2 cellular contexts compared by ENCODE assay signal in the genomic region with DNA sequence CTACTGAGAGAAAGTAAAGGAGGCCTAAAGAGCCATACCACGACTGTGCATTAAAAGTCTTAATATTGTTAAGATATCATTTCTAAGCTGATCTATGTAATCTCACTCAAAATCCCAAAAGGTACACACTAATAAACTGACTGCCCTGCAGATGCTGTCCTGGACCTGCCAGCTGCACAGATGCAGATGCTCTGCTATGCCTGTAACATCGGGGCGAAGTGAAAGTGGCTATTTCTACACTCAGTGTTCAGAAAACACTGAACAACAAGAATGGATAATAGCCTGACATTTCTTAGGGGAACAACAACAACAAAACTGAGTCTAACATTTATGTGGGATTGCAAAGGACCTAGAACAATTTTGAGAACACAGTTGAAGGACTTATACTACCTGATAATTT.
TF ChIP-seq lines count a peak whose summit lies in the region.

No MANE protein-coding gene starts in this region.

TF ChIP-seq in HEK293, 187 proteins besides CTCF, POLR2A, EP300 and RAD21 (continued from another document):
- no peak for TF ChIP-seq ZNF426 (tag by site-specific recombination; IDR thresholded peaks at IDR 0.05)
- TF ChIP-seq, protein P1, sequence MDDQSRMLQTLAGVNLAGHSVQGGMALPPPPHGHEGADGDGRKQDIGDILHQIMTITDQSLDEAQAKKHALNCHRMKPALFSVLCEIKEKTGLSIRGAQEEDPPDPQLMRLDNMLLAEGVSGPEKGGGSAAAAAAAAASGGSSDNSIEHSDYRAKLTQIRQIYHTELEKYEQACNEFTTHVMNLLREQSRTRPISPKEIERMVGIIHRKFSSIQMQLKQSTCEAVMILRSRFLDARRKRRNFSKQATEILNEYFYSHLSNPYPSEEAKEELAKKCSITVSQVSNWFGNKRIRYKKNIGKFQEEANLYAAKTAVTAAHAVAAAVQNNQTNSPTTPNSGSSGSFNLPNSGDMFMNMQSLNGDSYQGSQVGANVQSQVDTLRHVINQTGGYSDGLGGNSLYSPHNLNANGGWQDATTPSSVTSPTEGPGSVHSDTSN (CRISPR knock-in tag; IDR thresholded peaks at IDR 0.05), result no peak

TF ChIP-seq in SK-N-SH treated with all-trans-retinoic acid at 6 μM for 48 hours, 23 proteins besides CTCF, POLR2A, EP300 and RAD21:
- TF ChIP-seq, protein P2, sequence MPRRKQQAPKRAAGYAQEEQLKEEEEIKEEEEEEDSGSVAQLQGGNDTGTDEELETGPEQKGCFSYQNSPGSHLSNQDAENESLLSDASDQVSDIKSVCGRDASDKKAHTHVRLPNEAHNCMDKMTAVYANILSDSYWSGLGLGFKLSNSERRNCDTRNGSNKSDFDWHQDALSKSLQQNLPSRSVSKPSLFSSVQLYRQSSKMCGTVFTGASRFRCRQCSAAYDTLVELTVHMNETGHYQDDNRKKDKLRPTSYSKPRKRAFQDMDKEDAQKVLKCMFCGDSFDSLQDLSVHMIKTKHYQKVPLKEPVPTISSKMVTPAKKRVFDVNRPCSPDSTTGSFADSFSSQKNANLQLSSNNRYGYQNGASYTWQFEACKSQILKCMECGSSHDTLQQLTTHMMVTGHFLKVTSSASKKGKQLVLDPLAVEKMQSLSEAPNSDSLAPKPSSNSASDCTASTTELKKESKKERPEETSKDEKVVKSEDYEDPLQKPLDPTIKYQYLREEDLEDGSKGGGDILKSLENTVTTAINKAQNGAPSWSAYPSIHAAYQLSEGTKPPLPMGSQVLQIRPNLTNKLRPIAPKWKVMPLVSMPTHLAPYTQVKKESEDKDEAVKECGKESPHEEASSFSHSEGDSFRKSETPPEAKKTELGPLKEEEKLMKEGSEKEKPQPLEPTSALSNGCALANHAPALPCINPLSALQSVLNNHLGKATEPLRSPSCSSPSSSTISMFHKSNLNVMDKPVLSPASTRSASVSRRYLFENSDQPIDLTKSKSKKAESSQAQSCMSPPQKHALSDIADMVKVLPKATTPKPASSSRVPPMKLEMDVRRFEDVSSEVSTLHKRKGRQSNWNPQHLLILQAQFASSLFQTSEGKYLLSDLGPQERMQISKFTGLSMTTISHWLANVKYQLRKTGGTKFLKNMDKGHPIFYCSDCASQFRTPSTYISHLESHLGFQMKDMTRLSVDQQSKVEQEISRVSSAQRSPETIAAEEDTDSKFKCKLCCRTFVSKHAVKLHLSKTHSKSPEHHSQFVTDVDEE (CRISPR knock-in tag; IDR thresholded peaks at IDR 0.05), result no peak
- TF ChIP-seq CSDC2 (CRISPR knock-in tag; IDR thresholded peaks at IDR 0.05), result no peak
